ENCODE assay signal across 8 cellular contexts in genomic region chr7:134755422-134756022, GRCh38. TPM values are rescaled to one million over a fixed set of nuclear protein-coding genes. Genes with fewer than 3 reads are reported as not detected.
DNase-seq lines count a peak whose midpoint lies in the region; ATAC-seq, FAIRE-seq and TF ChIP-seq lines count a peak whose summit lies in the region.

No MANE protein-coding gene starts in this region.

- H3K4me1 ChIP-seq in heart right ventricle = peaks cover 0 to 6% (median 0%) of the 10 kb centered on the region in 9 donors
- H3K4me1 ChIP-seq in kidney (ENCODE audit: control insufficient read depth in 1 of 2, insufficient read depth in 1 of 2, low read depth in 1 of 2, low read length in 2 of 2) = no peaks in the 10 kb centered on the region
- H3K4me1 ChIP-seq in transverse colon = no peaks in the 10 kb centered on the region

- DNase-seq in heart right ventricle = peak; percentile 17 to 30
- no peak for DNase-seq in cardiac septum (ENCODE audit: low spot score)
- DNase-seq in activated T-cell treated with anti-CD3 and anti-CD28 coated beads, Interleukin-2, amount 50 U/mL, for 48 hours = peak; percentile 56
- no peak for DNase-seq in kidney
- DNase-seq in transverse colon = no peak
- DNase-seq in KG1 (lab: John Stamatoyannopoulos, UW) = no peak
- DNase-seq in GM12892 (ENCODE audit: insufficient read length) = no peak

- no peak overlapping the region for H3K27ac ChIP-seq in heart right ventricle
- H3K27ac ChIP-seq in kidney (ENCODE audit: low read depth in 2 of 2, low read length in 2 of 2) = no peak overlapping the region
- no peak overlapping the region for H3K27ac ChIP-seq in transverse colon

- TF ChIP-seq CTCF in heart right ventricle (IDR thresholded peaks at IDR 0.05) (peak in 8 of 9 donors; percentile 26 to 77 (median 64)), kidney (IDR thresholded peaks at IDR 0.05; ENCODE audit: borderline replicate concordance, extremely low read depth, insufficient read depth) (peak; percentile 42), transverse colon (IDR thresholded peaks at IDR 0.05) (peak in 4 of 5 experiments; percentile 27 to 39 (median 30))

- intact Hi-C loops in heart right ventricle (cut with DNase I) (loop anchor here in 5 of 10 donors (5.0 to 10.0 kb wide), 4 partner anchors 61 to 189 kb away; no protein-coding TSS in a partner anchor), cardiac septum (cut with DNase I) (no loop called here), kidney (cut with DNase I) (no loop called here), transverse colon (cut with DNase I; ENCODE audit: low total_unique reads) (no loop called here)

- H3K4me3 ChIP-seq in heart right ventricle (no peak overlapping the region), kidney (ENCODE audit: low read length in 2 of 2) (no peak overlapping the region), transverse colon (no peak overlapping the region)

- FAIRE-seq in kidney (lab: Jason Lieb, UNC) (no peak), GM12892 (lab: Jason Lieb, UNC) (no peak)

- H3K9ac ChIP-seq in kidney (ENCODE audit: low read length in 2 of 2) = no peak overlapping the region

- H3K27me3 ChIP-seq in heart right ventricle = no peaks in the 10 kb centered on the region
- H3K27me3 ChIP-seq in transverse colon = no peaks in the 10 kb centered on the region

- TF ChIP-seq POLR2A in transverse colon (IDR thresholded peaks at IDR 0.05) (no peak), GM12892 (IDR thresholded peaks at IDR 0.05; ENCODE audit: low read depth, low read length) (no peak)

- 65 to 71% methylated on average over 1 of the region's 1 CpG for WGBS in heart right ventricle, 2 donors
- WGBS in transverse colon (ENCODE audit: low coverage in 1 of 2), 2 donors = 14 to 32% methylated on average over 1 of the region's 1 CpG

- H3K9me3 ChIP-seq in heart right ventricle (no peaks in the 10 kb centered on the region), kidney (ENCODE audit: control insufficient read depth in 1 of 2, low read length in 2 of 2) (no peaks in the 10 kb centered on the region), transverse colon (no peaks in the 10 kb centered on the region)

- no peak for TF ChIP-seq EP300 in transverse colon (IDR thresholded peaks at IDR 0.05; ENCODE audit: low read depth)

- H3K36me3 ChIP-seq in heart right ventricle (no peaks in the 10 kb centered on the region), kidney (ENCODE audit: control insufficient read depth in 1 of 2, insufficient read depth in 2 of 2, low read length in 2 of 2) (no peaks in the 10 kb centered on the region), transverse colon (no peaks in the 10 kb centered on the region)

- in situ Hi-C loops in transverse colon (cut with MboI; ENCODE audit: low pct_ligation_motif_present in 1 of 4, low pct_unique_long_range_greater_than_20kb in 1 of 4, low sequenced_read_pairs in 3 of 4) = no loop called here

- ATAC-seq in heart right ventricle (peak in 1 of 8 donors; percentile 50), GM18861 (IDR thresholded peaks at IDR 0.05; ENCODE audit: unreplicated experiment) (no peak)

RNA-seq across cellular contexts. Expression of gene CALD1, which starts 23.9 kb away (rescaled TPM):
- 100 to 1,000 TPM in 9 of 10 donors, 10 to 100 TPM in 1; 96.6 to 180 (median 132) TPM for total RNA-seq in heart right ventricle
- polyA plus RNA-seq in heart right ventricle = 100 to 1,000 TPM in 1 of 2 donors, 10 to 100 TPM in 1; 69.9 to 119 TPM
- 237 TPM for total RNA-seq in cardiac septum
- 218 TPM for total RNA-seq in kidney
- polyA plus RNA-seq in kidney (ENCODE audit: insufficient read depth, low read depth, low replicate concordance) = 72.7 TPM
- 100 to 1,000 TPM; 162 to 401 (median 226) TPM for total RNA-seq in transverse colon
- polyA plus RNA-seq in GM12892 (2012; ENCODE audit: missing spikeins) = 0.55 TPM

Comparison
In these comparisons a context has a peak if more than half of its experiments do, and no peak if none do; other contexts are left out.
1. DNase-seq: peak in heart right ventricle (2 of 2) and activated T-cell treated with anti-CD3 and anti-CD28 coated beads, Interleukin-2, amount 50 U/mL, for 48 hours (2 of 2); none in cardiac septum (single experiment), kidney (single experiment), transverse colon (single experiment), KG1 (single experiment) and GM12892 (single experiment).
2. Peak in every context shown above with its lines, with median percentiles within 50 percentile points of each other: CTCF ChIP-seq.